10 cellular contexts compared by ENCODE assay signal in the genomic region with DNA sequence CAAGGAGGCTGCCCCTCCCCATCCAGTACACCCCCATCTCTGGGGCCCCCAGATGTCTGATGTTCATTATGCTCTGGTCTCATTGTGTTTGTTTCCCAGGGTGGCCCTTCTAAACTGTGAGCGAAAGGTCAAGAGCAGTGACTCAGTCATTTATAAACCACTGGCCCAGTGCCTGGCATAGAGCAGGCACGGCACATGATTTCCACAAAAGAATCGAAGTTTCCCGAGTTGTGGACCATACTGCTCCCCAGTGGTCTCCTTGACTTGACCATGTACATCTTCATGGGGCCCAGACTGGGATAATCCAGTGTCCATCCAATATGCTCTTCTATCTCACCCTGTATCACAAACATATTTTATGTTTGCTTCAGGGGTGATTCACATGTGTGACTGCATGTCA.
DNase-seq lines count a peak whose midpoint lies in the region; ATAC-seq, FAIRE-seq and TF ChIP-seq lines count a peak whose summit lies in the region.
"Had no signal": no experiment of that assay in that cellular context is flagged by ENCODE, and none has a peak within 500 bp of the region (broad histone marks: within the 10 kb centered on the region; RNA-seq: fewer than 3 reads in every experiment).

No MANE protein-coding gene starts in this region.

- peaks cover 16% of the 10 kb centered on the region for H3F3A ChIP-seq in PC-3 (ENCODE audit: low read length, unreplicated experiment)

- FAIRE-seq in endothelial cell of umbilical vein (lab: Jason Lieb, UNC): peak; percentile 91

- peak; percentile 49 for ATAC-seq in PC-3
- ATAC-seq in omental fat pad (ENCODE audit: low FRiP score): peak; percentile 43
- ATAC-seq in GM21360 (IDR thresholded peaks at IDR 0.05; ENCODE audit: unreplicated experiment): no peak

- H4K20me1 ChIP-seq in PC-3 (ENCODE audit: low read length) (no peaks in the 10 kb centered on the region), endothelial cell of umbilical vein (replicated peaks; ENCODE audit: control insufficient read depth, extremely low read depth, insufficient read depth, low read length) (no peaks in the 10 kb centered on the region)

- H3K4me1 ChIP-seq in PC-3 (ENCODE audit: insufficient read depth, low read length) (peaks cover 77% of the 10 kb centered on the region), endothelial cell of umbilical vein (ENCODE audit: control insufficient read depth, extremely low read depth, insufficient read depth, low read length) (peaks cover 31% of the 10 kb centered on the region), tibial artery (no peaks in the 10 kb centered on the region)

- dilution Hi-C loops in endothelial cell of umbilical vein (cut with MboI; ENCODE audit: extremely low pct_ligation_motif_present, low sequenced_read_pairs): no loop called here

- intact Hi-C loops in PC-3 (cut with micrococcal nuclease) (loop anchor here (1.0 to 5.0 kb wide), 3 partner anchors 84 to 497 kb away; no protein-coding TSS in a partner anchor), endothelial cell of umbilical vein (cut with micrococcal nuclease) (loop anchor here (1.0 to 2.0 kb wide), 3 partner anchors 105 to 497 kb away; no protein-coding TSS in a partner anchor), tibial artery (cut with DNase I; ENCODE audit: low total_unique reads) (no loop called here)

- H3K9me3 ChIP-seq in PC-3 (ENCODE audit: low read length) (no peaks in the 10 kb centered on the region), endothelial cell of umbilical vein (replicated peaks; ENCODE audit: control insufficient read depth, insufficient read depth, low read length) (no peaks in the 10 kb centered on the region), tibial artery (no peaks in the 10 kb centered on the region)

- CTCF ChIA-PET in PC-3 (lab: Charles Lee) (interaction anchor here (0.8 kb wide), 1 partner anchor 95 kb away, joined by 3 read pairs; no protein-coding TSS in a partner anchor), endothelial cell of umbilical vein (lab: Charles Lee) (interaction anchor here (1.1 to 1.3 kb wide), 3 partner anchors 140 to 496 kb away, joined by 3 to 12 read pairs (median 3); no protein-coding TSS in a partner anchor)

- peak; percentile 18 for DNase-seq in GM04504 (ENCODE audit: low read depth)
- DNase-seq in PC-3: peak; percentile 94
- DNase-seq in endothelial cell of umbilical vein (ENCODE audit: low read depth, low spot score): peak; percentile 78
- no peak for DNase-seq in omental fat pad (ENCODE audit: low spot score)
- DNase-seq in Ammon's horn (ENCODE audit: low spot score): no peak
- DNase-seq in superior temporal gyrus (ENCODE audit: extremely low spot score): no peak
- no peak for DNase-seq in tibial artery
- DNase-seq: activated CD4-positive, CD25-positive, alpha-beta regulatory T cell; KG1 had no signal

- peak overlapping the region; percentile 88 for H3K27ac ChIP-seq in PC-3 (ENCODE audit: low read length)
- no peak overlapping the region for H3K27ac ChIP-seq in endothelial cell of umbilical vein (ENCODE audit: insufficient read depth, low read depth, low read length)
- no peak overlapping the region for H3K27ac ChIP-seq in tibial artery

- no peak overlapping the region for H3K4me3 ChIP-seq in PC-3 (ENCODE audit: low read length)
- no peak overlapping the region for H3K4me3 ChIP-seq in endothelial cell of umbilical vein (replicated peaks in 1 of 3; ENCODE audit: insufficient read depth in 1 of 3, low read depth in 1 of 3, low read length in 3 of 3)
- H3K4me3 ChIP-seq in tibial artery: no peak overlapping the region

- no peak for TF ChIP-seq POLR2A in endothelial cell of umbilical vein (IDR thresholded peaks at IDR 0.05; ENCODE audit: low read depth, low read length)

- no peaks in the 10 kb centered on the region for H3K36me3 ChIP-seq in PC-3 (ENCODE audit: low read depth, low read length)
- no peaks in the 10 kb centered on the region for H3K36me3 ChIP-seq in endothelial cell of umbilical vein (ENCODE audit: control insufficient read depth in 2 of 2, extremely low read depth in 1 of 2, insufficient read depth in 2 of 2, low read length in 2 of 2)
- H3K36me3 ChIP-seq in tibial artery: no peaks in the 10 kb centered on the region

- peak overlapping the region; percentile 59 for H3K9ac ChIP-seq in PC-3 (ENCODE audit: low read length)
- no peak overlapping the region for H3K9ac ChIP-seq in endothelial cell of umbilical vein (replicated peaks; ENCODE audit: extremely low read depth, insufficient read depth, low read length)

- POLR2A ChIA-PET in PC-3 (lab: Charles Lee; ENCODE audit: unreplicated experiment): no interaction called here
- POLR2A ChIA-PET in endothelial cell of umbilical vein (lab: Charles Lee): no interaction called here

- BruUV-seq in PC-3 (replicated peaks; lab: Mats Ljungman, UMichigan) (no TSS peak), endothelial cell of umbilical vein (replicated peaks; lab: Mats Ljungman, UMichigan) (no TSS peak)

- H3K79me2 ChIP-seq in PC-3 (ENCODE audit: low read length): no peaks in the 10 kb centered on the region
- no peaks in the 10 kb centered on the region for H3K79me2 ChIP-seq in endothelial cell of umbilical vein (ENCODE audit: control insufficient read depth, insufficient read depth, low read length)

- H3K9me2 ChIP-seq in PC-3 (replicated peaks; ENCODE audit: low read length): no peaks in the 10 kb centered on the region

- H3K9me1 ChIP-seq in endothelial cell of umbilical vein (replicated peaks; ENCODE audit: control insufficient read depth, extremely low read depth, insufficient read depth, low read length): no peaks in the 10 kb centered on the region

- 0 out of 2 replicates have a peak overlapping the region, but pooled peaks have one; percentile 3 for H2AFZ ChIP-seq in PC-3 (ENCODE audit: low read length)
- no peak overlapping the region for H2AFZ ChIP-seq in endothelial cell of umbilical vein (ENCODE audit: low read depth, low read length)

- no peaks in the 10 kb centered on the region for H3K27me3 ChIP-seq in PC-3 (ENCODE audit: low read length)
- no peaks in the 10 kb centered on the region for H3K27me3 ChIP-seq in endothelial cell of umbilical vein (ENCODE audit: control insufficient read depth in 2 of 2, insufficient read depth in 2 of 2, low read length in 2 of 2)
- H3K27me3 ChIP-seq in tibial artery: no peaks in the 10 kb centered on the region

- H3K4me2 ChIP-seq in PC-3 (ENCODE audit: low read length) (peak overlapping the region; percentile 61), endothelial cell of umbilical vein (ENCODE audit: insufficient read depth, low read length) (no peak overlapping the region)

- TF ChIP-seq CTCF in PC-3 (conservative IDR thresholded peaks at IDR 0.05; ENCODE audit: low read depth, low read length): peak; percentile 94
- TF ChIP-seq CTCF in endothelial cell of umbilical vein (IDR thresholded peaks at IDR 0.05; ENCODE audit: extremely low read depth in 1 of 2, insufficient read depth in 1 of 2, low read depth in 1 of 2, low read length in 2 of 2): no peak
- TF ChIP-seq CTCF in omental fat pad (IDR thresholded peaks at IDR 0.05): no peak
- TF ChIP-seq CTCF in tibial artery (IDR thresholded peaks at IDR 0.05): no peak

TF ChIP-seq in endothelial cell of umbilical vein, 7 proteins besides CTCF, POLR2A, EP300 and RAD21:
- TF ChIP-seq FOS (IDR thresholded peaks at IDR 0.05; ENCODE audit: borderline replicate concordance, insufficient read depth, low read length) (peak; percentile 34), MAX (IDR thresholded peaks at IDR 0.05; ENCODE audit: insufficient read depth, insufficient read length) (no peak), JUN (IDR thresholded peaks at IDR 0.05; ENCODE audit: borderline replicate concordance, insufficient read depth, insufficient read length, low read depth) (peak; percentile 41), EZH2 (IDR thresholded peaks at IDR 0.05; ENCODE audit: borderline replicate concordance, low read depth, low read length, severe bottlenecking) (no peak), GATA2 (IDR thresholded peaks at IDR 0.05; ENCODE audit: insufficient read depth, insufficient read length, low read depth, low read length) (no peak)
TF ChIP-seq in endothelial cell of umbilical vein: peak in this region for 2.

Comparison
In these comparisons a context has a peak if more than half of its experiments do, and no peak if none do; other contexts are left out.
1. DNase-seq: peak in GM04504 (single experiment), PC-3 (single experiment) and endothelial cell of umbilical vein (single experiment); none in omental fat pad (single experiment), Ammon's horn (single experiment), superior temporal gyrus (single experiment) and tibial artery (0 of 2).